22 cellular contexts compared by ENCODE assay signal in the genomic region with DNA sequence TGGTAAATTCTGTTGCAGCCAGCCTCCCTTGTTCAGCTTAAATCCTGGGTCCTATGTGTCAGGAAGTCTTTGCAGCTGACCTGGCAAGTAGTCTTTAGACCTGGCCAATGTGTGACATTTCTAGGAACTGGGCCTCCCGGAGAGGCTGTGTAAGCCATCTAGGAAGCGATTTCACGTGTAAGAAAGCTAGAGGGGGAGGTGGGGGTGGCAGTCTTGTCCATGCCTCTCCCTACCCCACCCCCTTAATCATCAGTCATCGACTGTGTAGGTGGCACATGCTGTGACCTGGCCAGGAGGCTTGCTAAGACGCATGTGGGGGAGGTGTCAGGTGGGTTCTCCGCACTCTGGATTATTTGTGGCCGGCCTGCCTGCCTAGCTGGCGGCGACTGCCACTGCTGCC. TPM values are rescaled to one million over a fixed set of nuclear protein-coding genes. Genes with fewer than 3 reads are reported as not detected.
DNase-seq lines count a peak whose midpoint lies in the region; ATAC-seq and TF ChIP-seq lines count a peak whose summit lies in the region.
"Had no signal": no experiment of that assay in that cellular context is flagged by ENCODE, and none has a peak within 500 bp of the region (broad histone marks: within the 10 kb centered on the region; RNA-seq: fewer than 3 reads in every experiment).

No MANE protein-coding gene starts in this region.

- intact Hi-C loops in right lobe of liver (cut with DNase I), result loop anchor here (5.0 to 10.0 kb wide), 2 partner anchors 333 to 335 kb away; no protein-coding TSS in a partner anchor

- no peaks in the 10 kb centered on the region for H3K27me3 ChIP-seq in right lobe of liver
- no peaks in the 10 kb centered on the region for H3K27me3 ChIP-seq in skeletal muscle satellite cell (ENCODE audit: control insufficient read depth, insufficient read depth, low read length)
- H3K27me3 ChIP-seq: breast epithelium, hepatocyte, Peyer's patch, testis had no signal

- WGBS in right lobe of liver (ENCODE audit: insufficient coverage, low coverage, low lambda C conversion rate, missing lambda C conversion rate), result no CpG with 5 or more reads among the region's 9 CpGs

- TF ChIP-seq CTCF in HEK293 (tag by site-specific recombination; IDR thresholded peaks at IDR 0.05) (no peak), right lobe of liver (IDR thresholded peaks at IDR 0.05) (no peak)

- H3K9me3 ChIP-seq in HEK293 (ENCODE audit: control insufficient read depth, insufficient read depth, low read depth, low read length) (no peaks in the 10 kb centered on the region), SK-N-MC (ENCODE audit: low read depth, low read length) (no peaks in the 10 kb centered on the region), right lobe of liver (no peaks in the 10 kb centered on the region), skeletal muscle satellite cell (replicated peaks; ENCODE audit: low read length) (no peaks in the 10 kb centered on the region)
- H3K9me3 ChIP-seq: breast epithelium, Peyer's patch, testis had no signal

- CTCF ChIA-PET in HEK293 (lab: Yijun Ruan, JAX), result interaction anchor here (0.7 to 3.8 kb wide), 3 partner anchors 32 to 334 kb away, joined by 3 to 27 read pairs (median 10); no protein-coding TSS in a partner anchor

- no peak overlapping the region for H3K27ac ChIP-seq in HEK293 (ENCODE audit: extremely low read depth, low read depth, low read length)
- peak overlapping the region; percentile 99 for H3K27ac ChIP-seq in SK-N-MC
- H3K27ac ChIP-seq in right lobe of liver, result peak overlapping the region in 2 of 3 donors; percentile 92 to 95
- H3K27ac ChIP-seq: breast epithelium had no signal

- H3K4me3 ChIP-seq in HEK293 (ENCODE audit: low read depth, low read length) (no peak overlapping the region), SK-N-MC (no peak overlapping the region), right lobe of liver (no peak overlapping the region), skeletal muscle satellite cell (ENCODE audit: low read length) (no peak overlapping the region)
- H3K4me3 ChIP-seq: breast epithelium, GM23338, hepatocyte, Peyer's patch, testis had no signal

- H3K4me1 ChIP-seq in HEK293 (ENCODE audit: control insufficient read depth, insufficient read depth, low read length), result no peaks in the 10 kb centered on the region
- peaks cover 0 to 18% (median 3%) of the 10 kb centered on the region in 4 donors for H3K4me1 ChIP-seq in right lobe of liver
- peaks cover 22% of the 10 kb centered on the region for H3K4me1 ChIP-seq in skeletal muscle satellite cell (ENCODE audit: control insufficient read depth, insufficient read depth, low read length)
- H3K4me1 ChIP-seq: breast epithelium had no signal

- H3K9ac ChIP-seq in SK-N-MC (ENCODE audit: insufficient read length) (no peak overlapping the region), skeletal muscle satellite cell (ENCODE audit: low read depth, low read length) (peak overlapping the region; percentile 3)

- POLR2A ChIA-PET in HEK293 (lab: Yijun Ruan, JAX), result no interaction called here

- DNase-seq in SK-N-MC (ENCODE audit: low read depth, low spot score) (no peak), right lobe of liver (no peak), HPDE6-E6E7 (ENCODE audit: extremely low spot score) (no peak), AG08395 (ENCODE audit: low spot score) (no peak)
- DNase-seq: activated CD4-positive, alpha-beta T cell treated with anti-CD3 and anti-CD28 coated beads, Interleukin-2, amount 10 ng/mL, durations not matched to agents 24 days and 14 days; cortex of kidney; NCI-H1436; NCI-H748 treated with DMSO at 0.1 percent for 48 hours; stimulated activated CD4-positive, alpha-beta T cell treated with anti-CD3 and anti-CD28 coated beads, Interleukin-15, amount 100 ng/mL, for 24 hours; testis had no signal

- H3K36me3 ChIP-seq in HEK293 (ENCODE audit: control insufficient read depth in 2 of 2, insufficient read depth in 1 of 2, low read length in 2 of 2) (no peaks in the 10 kb centered on the region), SK-N-MC (ENCODE audit: insufficient read depth, low read length) (no peaks in the 10 kb centered on the region; the same call in 1 of the 2 replicates), right lobe of liver (no peaks in the 10 kb centered on the region), skeletal muscle satellite cell (ENCODE audit: insufficient read depth, low read length) (no peaks in the 10 kb centered on the region)
- H3K36me3 ChIP-seq: breast epithelium, Peyer's patch had no signal

- no peak for TF ChIP-seq POLR2A in right lobe of liver (IDR thresholded peaks at IDR 0.05)

- peak overlapping the region; percentile 50 for H3K4me2 ChIP-seq in skeletal muscle satellite cell (ENCODE audit: low read length)
- H3K4me2 ChIP-seq: GM23338, hepatocyte had no signal

- ATAC-seq in right lobe of liver, result peak in 2 of 4 donors; percentile 3 to 4
- no peak for ATAC-seq in HG03097 (IDR thresholded peaks at IDR 0.05; ENCODE audit: low FRiP score, unreplicated experiment)
- ATAC-seq: GM23338 had no signal

TF ChIP-seq in HEK293, 187 proteins besides CTCF, POLR2A, EP300 and RAD21:
- TF ChIP-seq EGR2 (tag by site-specific recombination; IDR thresholded peaks at IDR 0.05; ENCODE audit: low read depth) (peak; percentile 60), ZFHX2 (tag by site-specific recombination; conservative IDR thresholded peaks at IDR 0.05) (peak; percentile 71)
- TF ChIP-seq, protein P1, sequence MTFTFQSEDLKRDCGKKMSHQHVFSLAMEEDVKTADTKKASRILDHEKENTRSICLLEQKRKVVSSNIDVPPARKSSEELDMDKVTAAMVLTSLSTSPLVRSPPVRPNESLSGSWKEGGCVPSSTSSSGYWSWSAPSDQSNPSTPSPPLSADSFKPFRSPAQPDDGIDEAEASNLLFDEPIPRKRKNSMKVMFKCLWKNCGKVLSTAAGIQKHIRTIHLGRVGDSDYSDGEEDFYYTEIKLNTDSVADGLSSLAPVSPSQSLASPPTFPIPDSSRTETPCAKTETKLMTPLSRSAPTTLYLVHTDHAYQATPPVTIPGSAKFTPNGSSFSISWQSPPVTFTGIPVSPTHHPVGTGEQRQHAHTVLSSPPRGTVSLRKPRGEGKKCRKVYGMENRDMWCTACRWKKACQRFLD (tag by site-specific recombination; IDR thresholded peaks at IDR 0.05), result no peak
TF ChIP-seq in HEK293: peak in this region for 2.

RNA-seq across cellular contexts. Expression of gene C1orf226, which starts 8.4 kb away (rescaled TPM):
- 10 to 100 TPM in 5 of 6 experiments, 1 to 10 TPM in 1; 6.5 to 45.3 (median 28.4) TPM for total RNA-seq in right lobe of liver
- total RNA-seq in skeletal muscle satellite cell (2012; rRNA removed), result under 0.01 TPM in 2 replicates
- total RNA-seq: activated CD4-positive, alpha-beta T cell treated with anti-CD3 and anti-CD28 coated beads, Interleukin-2, amount 10 ng/mL, durations not matched to agents 24 days and 14 days had no signal

RNA-seq across cellular contexts. Expression of gene SPATA46, which starts 13.3 kb away (rescaled TPM):
- total RNA-seq in right lobe of liver, result not detected
- total RNA-seq in skeletal muscle satellite cell (2012; rRNA removed), result not detected in 2 replicates
- total RNA-seq: activated CD4-positive, alpha-beta T cell treated with anti-CD3 and anti-CD28 coated beads, Interleukin-2, amount 10 ng/mL, durations not matched to agents 24 days and 14 days; B cell; breast epithelium; endothelial cell of umbilical vein; fibroblast of villous mesenchyme; GM23338; hepatocyte; neural crest cell; Peyer's patch; pulmonary artery endothelial cell had no signal

RNA-seq across cellular contexts. Expression of gene SH2D1B, which starts 22.0 kb away (rescaled TPM):
- total RNA-seq in right lobe of liver, result under 1 TPM in 3 of 6 experiments, not detected in 3; 0.17 to 0.60 (median 0.31) TPM
- total RNA-seq in skeletal muscle satellite cell (2012; rRNA removed), result not detected in 2 replicates
- total RNA-seq: activated CD4-positive, alpha-beta T cell treated with anti-CD3 and anti-CD28 coated beads, Interleukin-2, amount 10 ng/mL, durations not matched to agents 24 days and 14 days; endothelial cell of umbilical vein; fibroblast of villous mesenchyme; GM23338; hepatocyte; neural crest cell; pulmonary artery endothelial cell had no signal
